Comparison of ENCODE assay signal across 1 cellular context in the genomic region with DNA sequence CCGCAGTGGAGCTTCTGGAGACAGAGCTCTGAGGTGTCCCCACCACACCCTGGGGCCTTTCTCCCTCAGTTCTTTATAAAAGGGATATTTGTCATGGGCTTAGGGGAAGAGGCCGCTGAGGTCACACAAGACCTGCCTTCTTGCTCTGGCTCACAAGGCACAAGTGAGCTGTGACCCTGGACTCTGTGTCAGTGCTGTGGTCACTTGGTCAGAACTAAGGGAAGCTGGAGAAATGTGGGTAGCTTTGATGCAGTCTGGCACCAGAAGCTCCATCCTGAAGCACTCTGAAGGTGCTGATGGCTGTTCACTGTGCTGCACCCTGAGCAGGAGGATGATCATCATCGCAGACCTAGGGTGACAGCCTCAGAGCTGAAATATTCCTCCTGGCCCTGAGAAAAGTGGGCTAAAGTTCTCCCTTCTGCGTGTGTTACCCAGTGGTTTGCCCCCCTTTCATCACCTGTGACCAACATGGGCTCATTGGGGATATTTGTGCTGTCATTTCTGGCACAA.
TF ChIP-seq lines count a peak whose summit lies in the region.

No MANE protein-coding gene starts in this region.

TF ChIP-seq in H1, 55 proteins besides CTCF, POLR2A, EP300 and RAD21:
- no peak for TF ChIP-seq SIN3A (conservative IDR thresholded peaks at IDR 0.05 in 1 of 2, IDR thresholded peaks at IDR 0.05 in 1 of 2; ENCODE audit: low read depth in 1 of 2, low read length in 2 of 2)
- TF ChIP-seq SUZ12 (IDR thresholded peaks at IDR 0.05; ENCODE audit: low read length), result peak; percentile 32; the same call in 1 of the 2 replicates
